In the genomic region with DNA sequence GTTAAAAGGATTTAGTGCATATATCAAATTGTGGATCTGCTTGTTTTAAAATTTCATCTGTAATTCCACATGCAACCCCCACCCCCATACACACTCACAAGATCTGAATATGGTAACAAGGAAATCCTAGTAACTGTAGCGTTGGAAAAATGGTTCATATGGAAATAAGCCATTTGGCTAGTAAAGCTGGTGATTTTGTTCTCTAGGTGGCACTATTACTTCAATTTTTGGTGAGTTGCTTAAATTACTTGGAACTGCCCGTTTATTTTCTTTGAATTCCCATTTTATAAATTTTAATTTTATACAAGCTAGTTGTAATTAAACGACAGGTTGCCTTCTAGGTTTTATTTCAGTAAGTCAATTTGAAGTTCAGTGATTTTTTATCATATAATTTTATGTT, we compare ENCODE assay signal across 9 cellular contexts. TPM values are rescaled to one million over a fixed set of nuclear protein-coding genes. Genes with fewer than 3 reads are reported as not detected.
DNase-seq lines count a peak whose midpoint lies in the region; ATAC-seq and TF ChIP-seq lines count a peak whose summit lies in the region.
"Had no signal": no experiment of that assay in that cellular context is flagged by ENCODE, and none has a peak within 500 bp of the region (broad histone marks: within the 10 kb centered on the region; RNA-seq: fewer than 3 reads in every experiment).

No MANE protein-coding gene starts in this region.

- no peak overlapping the region for H3K9ac ChIP-seq in SU-DHL-6 (ENCODE audit: low read length)

- H3K27ac ChIP-seq in SU-DHL-6 (ENCODE audit: low read depth, low read length) = no peak overlapping the region
- no peak overlapping the region for H3K27ac ChIP-seq in sigmoid colon

- TF ChIP-seq CTCF in HFFc6 (IDR thresholded peaks at IDR 0.05) = peak; percentile 65
- TF ChIP-seq CTCF in SU-DHL-6 (IDR thresholded peaks at IDR 0.05; ENCODE audit: insufficient read depth, low read length, poor library complexity, severe bottlenecking) = peak; percentile 22
- TF ChIP-seq CTCF in sigmoid colon (IDR thresholded peaks at IDR 0.05) = no peak

- H3K4me2 ChIP-seq in SU-DHL-6 (ENCODE audit: low read depth, low read length, poor library complexity, severe bottlenecking) = no peak overlapping the region

- no peak for ATAC-seq in GM19351 (IDR thresholded peaks at IDR 0.05; ENCODE audit: unreplicated experiment)

- H4K20me1 ChIP-seq in SU-DHL-6 (ENCODE audit: low read depth, low read length) = no peaks in the 10 kb centered on the region

- peak overlapping the region; percentile 98 for H3K4me3 Mint-ChIP-seq in HFFc6

- H3K9me2 ChIP-seq in SU-DHL-6 (replicated peaks; ENCODE audit: insufficient read depth, low read length) = no peaks in the 10 kb centered on the region

- peaks cover 15% of the 10 kb centered on the region for H3K27me3 Mint-ChIP-seq in HFFc6 (ENCODE audit: insufficient read depth)

- H3K4me3 ChIP-seq in SU-DHL-6 (ENCODE audit: insufficient read depth, low read length, poor library complexity, severe bottlenecking) (no peak overlapping the region), sigmoid colon (no peak overlapping the region)

- H3K36me3 Mint-ChIP-seq in HFFc6 (ENCODE audit: low read depth) = peaks cover 81% of the 10 kb centered on the region

- H3F3A ChIP-seq in SU-DHL-6 (ENCODE audit: insufficient read depth) = no peaks in the 10 kb centered on the region

- no peaks in the 10 kb centered on the region for H3K36me3 ChIP-seq in SU-DHL-6 (ENCODE audit: low read length)
- no peaks in the 10 kb centered on the region for H3K36me3 ChIP-seq in sigmoid colon

- peaks cover 3 to 19% (median 17%) of the 10 kb centered on the region in 4 donors for H3K4me1 ChIP-seq in sigmoid colon

- H2AFZ ChIP-seq in SU-DHL-6 (ENCODE audit: low read depth, low read length, severe bottlenecking) = no peak overlapping the region

- DNase-seq in DMS114 treated with DMSO at 0.1 percent for 48 hours (lab: John Stamatoyannopoulos, UW; ENCODE audit: unreplicated experiment) (peak; percentile 28), HFFc6 (no peak), kidney tubule cell (ENCODE audit: low spot score) (peak; percentile 39), NCI-H524 treated with DMSO at 0.1 percent for 48 hours (lab: John Stamatoyannopoulos, UW) (no peak), NCI-H2029 (lab: John Stamatoyannopoulos, UW) (no peak), sigmoid colon (no peak)
- DNase-seq: occipital lobe had no signal

- TF ChIP-seq EP300 in sigmoid colon (IDR thresholded peaks at IDR 0.05) = no peak

- H3K27ac Mint-ChIP-seq in HFFc6 = peak overlapping the region; percentile 77

- H3K79me2 ChIP-seq in SU-DHL-6 (ENCODE audit: insufficient read depth, low read length) = no peaks in the 10 kb centered on the region

- peaks cover 77% of the 10 kb centered on the region for H3K4me1 Mint-ChIP-seq in HFFc6 (ENCODE audit: low read depth)

- 5 to 19% methylated on average over 3 of the region's 3 CpGs for WGBS in sigmoid colon, 2 donors

- no peak for TF ChIP-seq POLR2A in sigmoid colon (IDR thresholded peaks at IDR 0.05)

- H3K27me3 ChIP-seq in SU-DHL-6 (ENCODE audit: low read length) = no peaks in the 10 kb centered on the region
- H3K27me3 ChIP-seq in sigmoid colon = peaks cover 20 to 54% (median 30%) of the 10 kb centered on the region in 3 donors

- no peaks in the 10 kb centered on the region for H3K9me3 ChIP-seq in SU-DHL-6 (ENCODE audit: insufficient read depth, low read length)
- no peaks in the 10 kb centered on the region for H3K9me3 ChIP-seq in sigmoid colon

- intact Hi-C loops in sigmoid colon (cut with DNase I) = loop anchor here (5.0 kb wide), 2 partner anchors 1002 to 1637 kb away; no protein-coding TSS in a partner anchor

- no peaks in the 10 kb centered on the region for H3K9me3 Mint-ChIP-seq in HFFc6

RNA-seq across cellular contexts. Expression of gene BDNF, which starts 5.3 kb away (rescaled TPM):
- 10 to 100 TPM; 62.1 to 92.2 (median 90.0) TPM for total RNA-seq in HFFc6 (2021; fragmentation: NEBNext Ultra II Directional; extraction: Animal tissue kit (Norgen Biotek cat#: 25700))
- 1 to 10 TPM in 2 of 4 donors, under 1 TPM in 2; 0.36 to 1.1 (median 0.79) TPM for total RNA-seq in sigmoid colon
- polyA plus RNA-seq in sigmoid colon = under 1 TPM in 1 of 3 donors, not detected in 2; 0.10 TPM

Comparison
In these comparisons a context has a peak if more than half of its experiments do, and no peak if none do; other contexts are left out.
1. DNase-seq: peak in DMS114 treated with DMSO at 0.1 percent for 48 hours (single experiment) and kidney tubule cell (single experiment); none in HFFc6 (single experiment), NCI-H524 treated with DMSO at 0.1 percent for 48 hours (single experiment), NCI-H2029 (single experiment) and sigmoid colon (single experiment).
2. CTCF ChIP-seq: peak in HFFc6 (single experiment) and SU-DHL-6 (single experiment); none in sigmoid colon (0 of 4).
3. RNA of gene BDNF, which starts 5.3 kb away (total RNA-seq): 62.1 to 92.2 TPM in HFFc6; 0.36 to 1.1 TPM in sigmoid colon; every median in the first group is over 10 times any median in the second.